In genomic region chr3:138270245-138270644, GRCh38 we compare ENCODE assay signal across 21 cellular contexts. TPM values are rescaled to one million over a fixed set of nuclear protein-coding genes. Genes with fewer than 3 reads are reported as not detected.
"Had no signal": no experiment of that assay in that cellular context is flagged by ENCODE, and none has a peak within 500 bp of the region (broad histone marks: within the 10 kb centered on the region; RNA-seq: fewer than 3 reads in every experiment).

No MANE protein-coding gene starts in this region.

- DNase-seq: activated CD4-positive, alpha-beta T cell treated with anti-CD3 and anti-CD28 coated beads, Interleukin-2, amount 50 U/mL, for 1 hour; activated naive CD4-positive, alpha-beta T cell treated with Interleukin-2 at 50 U/mL for 16 hours; activated T-cell treated with anti-CD3 and anti-CD28 coated beads for 4 hours; aorta; cerebellar nuclear complex; dermis blood vessel endothelial cell; effector memory CD8-positive, alpha-beta T cell; islet precursor cell; nephron progenitor cell; right lobe of liver; stimulated activated CD4-positive, alpha-beta T cell treated with anti-CD3 and anti-CD28 coated beads, Interleukin-2, amount 100 ng/mL, for 24 hours; stomach; testis; upper lobe of right lung had no signal

- H3K4me2 ChIP-seq: hepatocyte had no signal

- H3K27ac ChIP-seq: epithelial cell of prostate, hepatocyte, right lobe of liver, stomach, testis, upper lobe of right lung had no signal

- H2AFZ ChIP-seq: hepatocyte had no signal

- H3K4me1 ChIP-seq: right lobe of liver, stomach, testis, upper lobe of right lung had no signal

- H3K4me3 ChIP-seq: hepatocyte, lung, right lobe of liver, stomach, testis, upper lobe of right lung had no signal

- ATAC-seq: activated CD4-positive, CD25-positive, alpha-beta regulatory T cell treated with anti-CD3 and anti-CD28 coated beads, Interleukin-2, amount 50 U/mL, for 24 hours; activated T-helper 17 cell treated with anti-CD3 and anti-CD28 coated beads, Interleukin-2, amount 50 U/mL, for 72 hours; effector memory CD8-positive, alpha-beta T cell; right lobe of liver; upper lobe of right lung had no signal

- H3K79me2 ChIP-seq: hepatocyte had no signal

- H3K9me3 ChIP-seq: right lobe of liver, stomach, testis, upper lobe of right lung had no signal

- H3K27me3 ChIP-seq: hepatocyte, right lobe of liver, stomach, testis, upper lobe of right lung had no signal

RNA-seq across cellular contexts. Expression of gene NME9, which starts 59.4 kb away (rescaled TPM):
- total RNA-seq: dermis blood vessel endothelial cell, fibroblast of lung, hepatocyte, pulmonary artery endothelial cell, right lobe of liver, upper lobe of right lung had no signal
- polyA plus RNA-seq: fibroblast of lung had no signal
